14 cellular contexts compared by ENCODE assay signal in the genomic region with DNA sequence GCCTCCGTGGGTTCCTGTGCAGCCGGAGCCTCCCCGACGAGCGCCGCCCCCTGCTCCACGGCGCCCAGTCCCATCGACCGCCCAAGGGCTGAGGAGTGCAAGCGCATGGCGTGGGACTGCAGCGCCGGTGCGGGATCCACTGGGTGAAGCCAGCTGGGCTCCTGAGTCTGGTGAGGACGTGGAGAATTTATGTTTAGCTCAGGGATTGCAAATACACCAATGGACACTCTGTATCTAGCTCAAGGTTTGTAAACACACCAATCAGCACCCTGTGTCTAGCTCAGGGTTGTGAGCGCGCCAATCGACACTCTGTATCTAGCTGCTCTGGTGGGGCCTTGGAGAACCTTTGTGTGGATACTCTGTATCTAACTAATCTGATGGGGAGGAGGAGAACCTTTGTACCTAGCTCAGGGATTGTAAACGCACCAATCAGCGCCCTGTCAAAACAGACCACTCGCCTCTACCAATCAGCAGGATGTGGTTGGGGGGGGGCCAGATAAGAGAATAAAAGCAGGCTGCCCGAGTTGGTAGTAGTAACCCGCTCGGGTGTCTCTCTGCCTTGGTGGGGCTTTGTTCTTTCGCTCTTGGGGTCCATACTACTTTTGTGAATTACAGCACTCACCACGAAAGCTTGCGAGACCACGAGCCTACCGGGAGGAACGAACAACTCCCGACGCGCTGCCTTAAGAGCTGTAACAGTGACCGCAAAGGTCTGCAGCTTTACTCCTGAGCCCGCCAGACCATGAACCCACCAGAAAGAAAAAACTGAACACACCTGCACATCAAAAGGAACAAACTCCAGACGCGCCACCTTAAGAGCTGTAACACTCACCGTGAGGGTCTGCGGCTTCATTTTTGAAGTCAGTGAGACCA. TPM values are rescaled to one million over a fixed set of nuclear protein-coding genes. Genes with fewer than 3 reads are reported as not detected.
A peak's percentile ranks its signal among the peaks of the same experiment; 100 is the strongest.
DNase-seq lines count a peak whose midpoint lies in the region; ATAC-seq and TF ChIP-seq lines count a peak whose summit lies in the region.
"Not testable (repeated sequence)": the region's sequence is repeated elsewhere in the genome, so short reads cannot be mapped to it uniquely, and the experiment has no call there.
"Had no signal": no experiment of that assay in that cellular context is flagged by ENCODE, and none has a peak within 500 bp of the region (broad histone marks: within the 10 kb centered on the region; RNA-seq: fewer than 3 reads in every experiment).

No MANE protein-coding gene starts in this region.

- not testable (repeated sequence) for H3K27ac ChIP-seq in BLaER1 treated with 17β-estradiol and CSF1 and Interleukin-3, amounts not matched to agents 10 nM and 100 nM; OCI-LY3 (ENCODE audit: low read length); dorsolateral prefrontal cortex; left lung

- H3K4me1 ChIP-seq in BLaER1 treated with 17β-estradiol and CSF1 and Interleukin-3, amounts not matched to agents 10 nM and 100 nM: peaks cover 0 to 57% (median 12%) of the 10 kb centered on the region in 10 experiments; a peak in 16 of 20 replicates
- not testable (repeated sequence) for H3K4me1 ChIP-seq in OCI-LY3 (ENCODE audit: low read length)
- peaks cover 0 to 16% of the 10 kb centered on the region in 2 donors for H3K4me1 ChIP-seq in left lung

- 0 out of 20 replicates have a peak overlapping the region, but pooled peaks of 1 of the 10 experiments have one; percentile 31 for H3K4me3 ChIP-seq in BLaER1 treated with 17β-estradiol and CSF1 and Interleukin-3, amounts not matched to agents 10 nM and 100 nM
- H3K4me3 ChIP-seq in OCI-LY3 (ENCODE audit: low read length) (peak overlapping the region; percentile 42; the same call in 1 of the 2 replicates), dorsolateral prefrontal cortex (peak overlapping the region in 46 of 59 donors; percentile 17 to 60 (median 38)), left lung (peak overlapping the region; percentile 9 to 24)

- not testable (repeated sequence) for H2AFZ ChIP-seq in OCI-LY3 (ENCODE audit: low read depth, low read length)

- H3K4me2 ChIP-seq in BLaER1 treated with 17β-estradiol and CSF1 and Interleukin-3, amounts not matched to agents 10 nM and 100 nM: peak overlapping the region in 10 of 11 experiments; percentile 4 to 83 (median 42); a peak in 13 of 22 replicates
- peak overlapping the region; percentile 40 for H3K4me2 ChIP-seq in OCI-LY3 (ENCODE audit: low read length)

- not testable (repeated sequence) for H3K36me3 ChIP-seq in BLaER1 treated with 17β-estradiol and CSF1 and Interleukin-3, amounts not matched to agents 10 nM and 100 nM; OCI-LY3 (replicated peaks; ENCODE audit: low read depth, low read length); left lung

- TF ChIP-seq CTCF in OCI-LY3 (IDR thresholded peaks at IDR 0.05; ENCODE audit: low read depth, low read length); dorsolateral prefrontal cortex (IDR thresholded peaks at IDR 0.05 in 54 of 56, conservative IDR thresholded peaks at IDR 0.05 in 2 of 56; ENCODE audit: low read depth in 1 of 56, partially characterized antibody in 56 of 56); left lung (IDR thresholded peaks at IDR 0.05): not testable (repeated sequence)

- not testable (repeated sequence) for H3K79me2 ChIP-seq in OCI-LY3 (ENCODE audit: low read length)

- H3K27ac Mint-ChIP-seq in stimulated activated naive B cell treated with anti-CD40 and anti-IgM and Interleukin-4, amounts not matched to agents 10 μg/mL and 1 μg/mL and 100 μg/mL, for 72 hours: not testable (repeated sequence)

- H3K4me1 Mint-ChIP-seq in stimulated activated naive B cell treated with anti-CD40 and anti-IgM and Interleukin-4, amounts not matched to agents 10 μg/mL and 1 μg/mL and 100 μg/mL, for 72 hours: peaks cover 12 to 19% of the 10 kb centered on the region in 2 donors

- peak; percentile 48 to 53 for DNase-seq in activated CD4-positive, alpha-beta T cell treated with anti-CD3 and anti-CD28 coated beads, Interleukin-2, amount 50 U/mL, for 4 hours
- DNase-seq in activated gamma-delta T cell (lab: John Stamatoyannopoulos, UW) (peak; percentile 22), dorsolateral prefrontal cortex (peak in 1 of 10 donors; percentile 46)
- DNase-seq in left lung; stimulated activated naive B cell treated with anti-CD40 and anti-IgM and Interleukin-4, amounts not matched to agents 10 μg/mL and 1 μg/mL and 100 μg/mL, for 72 hours: not testable (repeated sequence)
- DNase-seq in stimulated activated CD4-positive, alpha-beta T cell treated with anti-CD3 and anti-CD28 coated beads, Interleukin-12 subunit alpha, Interleukin-12 subunit beta, amount 100 ng/mL, for 48 hours (ENCODE audit: low read depth in 2 of 3, low spot score in 1 of 3): peak; percentile 25 to 33 (median 30)

- not testable (repeated sequence) for H3K9me3 ChIP-seq in BLaER1 treated with 17β-estradiol and CSF1 and Interleukin-3, amounts not matched to agents 10 nM and 100 nM (replicated peaks in 1 of 11); OCI-LY3 (ENCODE audit: insufficient read depth, low read length); left lung

- not testable (repeated sequence) for H4K20me1 ChIP-seq in BLaER1 treated with 17β-estradiol and CSF1 and Interleukin-3, amounts not matched to agents 10 nM and 100 nM; OCI-LY3 (ENCODE audit: insufficient read depth, low read length)

- ATAC-seq in left lung; stimulated activated naive B cell treated with anti-CD40 and anti-IgM and Interleukin-4, amounts not matched to agents 10 μg/mL and 1 μg/mL and 100 μg/mL, for 72 hours (replicated peaks): not testable (repeated sequence)

- not testable (repeated sequence) for H3K36me3 Mint-ChIP-seq in stimulated activated naive B cell treated with anti-CD40 and anti-IgM and Interleukin-4, amounts not matched to agents 10 μg/mL and 1 μg/mL and 100 μg/mL, for 72 hours

- not testable (repeated sequence) for H3K9me3 Mint-ChIP-seq in stimulated activated naive B cell treated with anti-CD40 and anti-IgM and Interleukin-4, amounts not matched to agents 10 μg/mL and 1 μg/mL and 100 μg/mL, for 72 hours

- intact Hi-C loops in dorsolateral prefrontal cortex (cut with DNase I): loop anchor here in 1 of 2 donors (10.0 kb wide), 1 partner anchor 696 kb away; a partner anchor contains a TSS
- intact Hi-C loops in left lung (cut with DNase I): not testable (repeated sequence)

- not testable (repeated sequence) for H3K9ac ChIP-seq in BLaER1 treated with 17β-estradiol and CSF1 and Interleukin-3, amounts not matched to agents 10 nM and 100 nM; OCI-LY3 (ENCODE audit: low read length)

- peaks cover 6 to 31% (median 26%) of the 10 kb centered on the region in 11 experiments; a peak in 21 of 22 replicates for H3K27me3 ChIP-seq in BLaER1 treated with 17β-estradiol and CSF1 and Interleukin-3, amounts not matched to agents 10 nM and 100 nM
- H3K27me3 ChIP-seq in OCI-LY3 (ENCODE audit: low read depth, low read length); dorsolateral prefrontal cortex: not testable (repeated sequence)
- peaks cover 4 to 31% of the 10 kb centered on the region in 2 donors for H3K27me3 ChIP-seq in left lung

- H3K27me3 Mint-ChIP-seq in stimulated activated naive B cell treated with anti-CD40 and anti-IgM and Interleukin-4, amounts not matched to agents 10 μg/mL and 1 μg/mL and 100 μg/mL, for 72 hours: peaks cover 21 to 23% of the 10 kb centered on the region in 2 donors

- H3K4me3 Mint-ChIP-seq in stimulated activated naive B cell treated with anti-CD40 and anti-IgM and Interleukin-4, amounts not matched to agents 10 μg/mL and 1 μg/mL and 100 μg/mL, for 72 hours: peak overlapping the region; percentile 67 to 72

RNA-seq across cellular contexts. Expression of a gene that starts 25.3 kb away (rescaled TPM):
- not detected for total RNA-seq in dorsolateral prefrontal cortex
- total RNA-seq in left lung: not detected
- total RNA-seq: Daoy, H4, lung microvascular endothelial cell, posterior vena cava, SJSA1, temporal lobe had no signal

RNA-seq across cellular contexts. Expression of a gene that starts 55.2 kb away (rescaled TPM):
- total RNA-seq in dorsolateral prefrontal cortex (not detected), left lung (under 1 TPM in 1 of 2 donors, not detected in 1; 0.52 TPM)
- total RNA-seq: Daoy, H4, SJSA1, temporal lobe had no signal
